Comparison of ENCODE assay signal across 1 cellular context in genomic region chr10:71465576-71466252, GRCh38.
TF ChIP-seq lines count a peak whose summit lies in the region.

No MANE protein-coding gene starts in this region.

TF ChIP-seq in GM23338, 12 proteins besides CTCF, POLR2A, EP300 and RAD21 (continued from another document):
- TF ChIP-seq ZNF462 (CRISPR knock-in tag; IDR thresholded peaks at IDR 0.05) (no peak), JUNB (IDR thresholded peaks at IDR 0.05; ENCODE audit: unreplicated experiment) (no peak), REST (IDR thresholded peaks at IDR 0.05; ENCODE audit: unreplicated experiment) (no peak), ETS1 (IDR thresholded peaks at IDR 0.05) (no peak)
